Comparison of ENCODE assay signal across 1 cellular context in the genomic region with DNA sequence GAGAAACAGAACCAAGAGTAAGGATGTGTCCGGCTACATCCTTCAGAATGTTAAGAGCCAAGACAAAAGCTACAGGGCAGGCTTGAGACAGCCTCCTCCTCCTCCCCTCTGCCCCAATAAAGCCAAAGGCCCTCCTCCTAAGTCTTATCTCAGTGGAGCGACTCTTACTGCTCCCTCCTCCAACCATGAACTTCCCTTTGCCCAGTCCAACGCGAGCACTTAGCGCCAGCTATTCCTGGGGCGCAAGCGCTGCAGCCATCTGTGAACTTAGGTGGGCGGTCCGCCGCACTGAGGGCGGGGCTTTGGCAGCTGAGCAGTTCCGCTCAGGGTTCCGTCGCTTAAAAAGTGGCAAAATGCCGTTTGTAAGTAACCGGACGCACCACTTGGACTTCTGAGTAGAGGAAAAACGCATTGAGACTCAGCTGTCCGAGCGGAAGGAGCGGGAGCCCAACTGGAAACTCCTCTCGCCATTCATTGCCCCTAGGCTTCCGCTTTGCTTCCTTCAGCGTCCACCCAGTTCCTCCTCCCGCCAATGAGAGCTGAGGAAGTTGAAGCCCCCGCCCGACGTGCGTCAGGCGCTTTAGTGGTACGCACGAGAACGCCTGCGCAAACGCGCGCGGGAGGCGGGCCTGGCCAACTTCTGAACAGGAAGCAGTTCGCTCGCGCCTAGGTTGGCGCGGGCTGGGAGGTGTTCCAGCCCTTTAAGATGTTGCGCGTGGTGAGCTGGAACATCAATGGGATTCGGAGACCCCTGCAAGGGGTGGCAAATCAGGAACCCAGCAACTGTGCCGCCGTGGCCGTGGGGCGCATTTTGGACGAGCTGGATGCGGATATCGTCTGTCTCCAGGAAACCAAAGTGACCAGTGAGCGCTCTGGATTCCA.
A peak's percentile ranks its signal among the peaks of the same experiment; 100 is the strongest.
TF ChIP-seq lines count a peak whose summit lies in the region.

A gene with protein sequence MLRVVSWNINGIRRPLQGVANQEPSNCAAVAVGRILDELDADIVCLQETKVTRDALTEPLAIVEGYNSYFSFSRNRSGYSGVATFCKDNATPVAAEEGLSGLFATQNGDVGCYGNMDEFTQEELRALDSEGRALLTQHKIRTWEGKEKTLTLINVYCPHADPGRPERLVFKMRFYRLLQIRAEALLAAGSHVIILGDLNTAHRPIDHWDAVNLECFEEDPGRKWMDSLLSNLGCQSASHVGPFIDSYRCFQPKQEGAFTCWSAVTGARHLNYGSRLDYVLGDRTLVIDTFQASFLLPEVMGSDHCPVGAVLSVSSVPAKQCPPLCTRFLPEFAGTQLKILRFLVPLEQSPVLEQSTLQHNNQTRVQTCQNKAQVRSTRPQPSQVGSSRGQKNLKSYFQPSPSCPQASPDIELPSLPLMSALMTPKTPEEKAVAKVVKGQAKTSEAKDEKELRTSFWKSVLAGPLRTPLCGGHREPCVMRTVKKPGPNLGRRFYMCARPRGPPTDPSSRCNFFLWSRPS (plus strand): TSS at position 647 of the 882 bp plus-strand sequence. CDS start 60 bp downstream, at position 707.

TF ChIP-seq in HepG2, 621 proteins besides CTCF, POLR2A, EP300 and RAD21 (continued from another document and continues in another):
- TF ChIP-seq, protein P1, sequence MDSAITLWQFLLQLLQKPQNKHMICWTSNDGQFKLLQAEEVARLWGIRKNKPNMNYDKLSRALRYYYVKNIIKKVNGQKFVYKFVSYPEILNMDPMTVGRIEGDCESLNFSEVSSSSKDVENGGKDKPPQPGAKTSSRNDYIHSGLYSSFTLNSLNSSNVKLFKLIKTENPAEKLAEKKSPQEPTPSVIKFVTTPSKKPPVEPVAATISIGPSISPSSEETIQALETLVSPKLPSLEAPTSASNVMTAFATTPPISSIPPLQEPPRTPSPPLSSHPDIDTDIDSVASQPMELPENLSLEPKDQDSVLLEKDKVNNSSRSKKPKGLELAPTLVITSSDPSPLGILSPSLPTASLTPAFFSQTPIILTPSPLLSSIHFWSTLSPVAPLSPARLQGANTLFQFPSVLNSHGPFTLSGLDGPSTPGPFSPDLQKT (CRISPR knock-in tag; IDR thresholded peaks at IDR 0.05; ENCODE audit: borderline replicate concordance), result no peak
- TF ChIP-seq REL (CRISPR knock-in tag; conservative IDR thresholded peaks at IDR 0.05), result no peak
- TF ChIP-seq, protein P2, sequence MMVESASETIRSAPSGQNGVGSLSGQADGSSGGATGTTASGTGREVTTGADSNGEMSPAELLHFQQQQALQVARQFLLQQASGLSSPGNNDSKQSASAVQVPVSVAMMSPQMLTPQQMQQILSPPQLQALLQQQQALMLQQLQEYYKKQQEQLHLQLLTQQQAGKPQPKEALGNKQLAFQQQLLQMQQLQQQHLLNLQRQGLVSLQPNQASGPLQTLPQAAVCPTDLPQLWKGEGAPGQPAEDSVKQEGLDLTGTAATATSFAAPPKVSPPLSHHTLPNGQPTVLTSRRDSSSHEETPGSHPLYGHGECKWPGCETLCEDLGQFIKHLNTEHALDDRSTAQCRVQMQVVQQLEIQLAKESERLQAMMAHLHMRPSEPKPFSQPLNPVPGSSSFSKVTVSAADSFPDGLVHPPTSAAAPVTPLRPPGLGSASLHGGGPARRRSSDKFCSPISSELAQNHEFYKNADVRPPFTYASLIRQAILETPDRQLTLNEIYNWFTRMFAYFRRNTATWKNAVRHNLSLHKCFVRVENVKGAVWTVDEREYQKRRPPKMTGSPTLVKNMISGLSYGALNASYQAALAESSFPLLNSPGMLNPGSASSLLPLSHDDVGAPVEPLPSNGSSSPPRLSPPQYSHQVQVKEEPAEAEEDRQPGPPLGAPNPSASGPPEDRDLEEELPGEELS (CRISPR knock-in tag; IDR thresholded peaks at IDR 0.05), result no peak
- no peak for TF ChIP-seq ZNF703 (CRISPR knock-in tag; IDR thresholded peaks at IDR 0.05; ENCODE audit: borderline replicate concordance)
- TF ChIP-seq ZSCAN29 (CRISPR knock-in tag; conservative IDR thresholded peaks at IDR 0.05), result no peak
- TF ChIP-seq, protein P3, sequence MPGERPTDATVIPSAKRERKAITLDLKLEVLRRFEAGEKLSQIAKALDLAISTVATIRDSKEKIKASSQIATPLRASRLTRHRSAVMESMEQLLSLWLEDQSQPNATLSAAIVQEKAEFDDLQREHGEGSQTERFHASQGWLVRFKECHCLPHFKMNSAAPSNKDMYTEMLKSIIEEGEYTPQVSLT (CRISPR knock-in tag; IDR thresholded peaks at IDR 0.05; ENCODE audit: borderline replicate concordance, low read depth), result no peak
- no peak for TF ChIP-seq ERF (CRISPR knock-in tag; IDR thresholded peaks at IDR 0.05)
- TF ChIP-seq ZNF34 (CRISPR knock-in tag; IDR thresholded peaks at IDR 0.05; ENCODE audit: borderline replicate concordance), result no peak
- TF ChIP-seq, protein P4, sequence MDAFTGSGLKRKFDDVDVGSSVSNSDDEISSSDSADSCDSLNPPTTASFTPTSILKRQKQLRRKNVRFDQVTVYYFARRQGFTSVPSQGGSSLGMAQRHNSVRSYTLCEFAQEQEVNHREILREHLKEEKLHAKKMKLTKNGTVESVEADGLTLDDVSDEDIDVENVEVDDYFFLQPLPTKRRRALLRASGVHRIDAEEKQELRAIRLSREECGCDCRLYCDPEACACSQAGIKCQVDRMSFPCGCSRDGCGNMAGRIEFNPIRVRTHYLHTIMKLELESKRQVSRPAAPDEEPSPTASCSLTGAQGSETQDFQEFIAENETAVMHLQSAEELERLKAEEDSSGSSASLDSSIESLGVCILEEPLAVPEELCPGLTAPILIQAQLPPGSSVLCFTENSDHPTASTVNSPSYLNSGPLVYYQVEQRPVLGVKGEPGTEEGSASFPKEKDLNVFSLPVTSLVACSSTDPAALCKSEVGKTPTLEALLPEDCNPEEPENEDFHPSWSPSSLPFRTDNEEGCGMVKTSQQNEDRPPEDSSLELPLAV (CRISPR knock-in tag; conservative IDR thresholded peaks at IDR 0.05; ENCODE audit: low read depth), result no peak
- peak; percentile 80 for TF ChIP-seq RBFOX2 (IDR thresholded peaks at IDR 0.05; ENCODE audit: low read depth, low read length)
- no peak for TF ChIP-seq TMF1 (CRISPR knock-in tag; IDR thresholded peaks at IDR 0.05; ENCODE audit: low read depth)
- TF ChIP-seq ZNF7 (CRISPR knock-in tag; IDR thresholded peaks at IDR 0.05), result no peak
- no peak for TF ChIP-seq ZNF562 (CRISPR knock-in tag; IDR thresholded peaks at IDR 0.05; ENCODE audit: borderline replicate concordance)
- TF ChIP-seq, protein P5, sequence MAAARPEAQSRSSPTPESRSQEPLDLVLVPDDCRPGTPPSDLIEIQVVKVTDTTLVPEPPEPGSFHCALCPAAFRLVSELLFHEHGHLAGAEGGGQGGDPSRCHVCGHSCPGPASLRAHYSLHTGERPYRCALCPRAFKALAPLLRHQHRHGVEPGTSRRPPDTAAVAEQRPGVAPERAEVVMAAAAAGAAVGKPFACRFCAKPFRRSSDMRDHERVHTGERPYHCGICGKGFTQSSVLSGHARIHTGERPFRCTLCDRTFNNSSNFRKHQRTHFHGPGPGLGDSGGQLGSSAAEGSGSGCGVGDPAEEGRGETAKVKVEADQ (CRISPR knock-in tag; IDR thresholded peaks at IDR 0.05; ENCODE audit: borderline replicate concordance), result no peak
- peak; percentile 67 for TF ChIP-seq CREM (IDR thresholded peaks at IDR 0.05)
- TF ChIP-seq CREM (CRISPR knock-in tag; IDR thresholded peaks at IDR 0.05), result no peak
- TF ChIP-seq NFE2 (CRISPR knock-in tag; IDR thresholded peaks at IDR 0.05), result no peak
- no peak for TF ChIP-seq KDM5B (CRISPR knock-in tag; IDR thresholded peaks at IDR 0.05; ENCODE audit: borderline replicate concordance)
- TF ChIP-seq, protein P6, sequence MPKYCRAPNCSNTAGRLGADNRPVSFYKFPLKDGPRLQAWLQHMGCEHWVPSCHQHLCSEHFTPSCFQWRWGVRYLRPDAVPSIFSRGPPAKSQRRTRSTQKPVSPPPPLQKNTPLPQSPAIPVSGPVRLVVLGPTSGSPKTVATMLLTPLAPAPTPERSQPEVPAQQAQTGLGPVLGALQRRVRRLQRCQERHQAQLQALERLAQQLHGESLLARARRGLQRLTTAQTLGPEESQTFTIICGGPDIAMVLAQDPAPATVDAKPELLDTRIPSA (CRISPR knock-in tag; IDR thresholded peaks at IDR 0.05; ENCODE audit: borderline replicate concordance), result no peak
- TF ChIP-seq, protein P7, sequence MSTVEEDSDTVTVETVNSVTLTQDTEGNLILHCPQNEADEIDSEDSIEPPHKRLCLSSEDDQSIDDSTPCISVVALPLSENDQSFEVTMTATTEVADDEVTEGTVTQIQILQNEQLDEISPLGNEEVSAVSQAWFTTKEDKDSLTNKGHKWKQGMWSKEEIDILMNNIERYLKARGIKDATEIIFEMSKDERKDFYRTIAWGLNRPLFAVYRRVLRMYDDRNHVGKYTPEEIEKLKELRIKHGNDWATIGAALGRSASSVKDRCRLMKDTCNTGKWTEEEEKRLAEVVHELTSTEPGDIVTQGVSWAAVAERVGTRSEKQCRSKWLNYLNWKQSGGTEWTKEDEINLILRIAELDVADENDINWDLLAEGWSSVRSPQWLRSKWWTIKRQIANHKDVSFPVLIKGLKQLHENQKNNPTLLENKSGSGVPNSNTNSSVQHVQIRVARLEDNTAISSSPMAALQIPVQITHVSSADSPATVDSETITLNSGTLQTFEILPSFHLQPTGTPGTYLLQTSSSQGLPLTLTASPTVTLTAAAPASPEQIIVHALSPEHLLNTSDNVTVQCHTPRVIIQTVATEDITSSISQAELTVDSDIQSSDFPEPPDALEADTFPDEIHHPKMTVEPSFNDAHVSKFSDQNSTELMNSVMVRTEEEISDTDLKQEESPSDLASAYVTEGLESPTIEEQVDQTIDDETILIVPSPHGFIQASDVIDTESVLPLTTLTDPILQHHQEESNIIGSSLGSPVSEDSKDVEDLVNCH (CRISPR knock-in tag; IDR thresholded peaks at IDR 0.05), result no peak
- TF ChIP-seq ZNF350 (CRISPR knock-in tag; IDR thresholded peaks at IDR 0.05; ENCODE audit: borderline replicate concordance, low read depth), result no peak
- peak; percentile 34; the same call in 1 of the 2 replicates for TF ChIP-seq YEATS4 (CRISPR knock-in tag; IDR thresholded peaks at IDR 0.05; ENCODE audit: borderline replicate concordance)
- 0 out of 2 replicates have a peak, but pooled peaks have one; percentile 19 for TF ChIP-seq ZNF501 (CRISPR knock-in tag; IDR thresholded peaks at IDR 0.05)
- no peak for TF ChIP-seq SIN3B (IDR thresholded peaks at IDR 0.05; ENCODE audit: low read length)
- no peak for TF ChIP-seq ARNT2 (CRISPR knock-in tag; IDR thresholded peaks at IDR 0.05; ENCODE audit: low read depth)
- TF ChIP-seq ZNF605 (CRISPR knock-in tag; IDR thresholded peaks at IDR 0.05), result 0 out of 2 replicates have a peak, but pooled peaks have one; percentile 28
- no peak for TF ChIP-seq CBFB (CRISPR knock-in tag; IDR thresholded peaks at IDR 0.05)
- no peak for TF ChIP-seq ZFP41 (CRISPR knock-in tag; IDR thresholded peaks at IDR 0.05; ENCODE audit: borderline replicate concordance)
- TF ChIP-seq ZNF713 (CRISPR knock-in tag; IDR thresholded peaks at IDR 0.05), result no peak
- TF ChIP-seq ZNF883 (CRISPR knock-in tag; IDR thresholded peaks at IDR 0.05; ENCODE audit: not compliant biosample characterization), result no peak
- TF ChIP-seq PLRG1 (conservative IDR thresholded peaks at IDR 0.05), result no peak
- TF ChIP-seq SIX1 (CRISPR knock-in tag; IDR thresholded peaks at IDR 0.05; ENCODE audit: borderline replicate concordance), result no peak
- TF ChIP-seq RNF2 (conservative IDR thresholded peaks at IDR 0.05; ENCODE audit: low read depth), result no peak
- no peak for TF ChIP-seq CREB1 (IDR thresholded peaks at IDR 0.05)
- peak; percentile 82 for TF ChIP-seq CREB1 (CRISPR knock-in tag; IDR thresholded peaks at IDR 0.05)
- TF ChIP-seq, protein P8, sequence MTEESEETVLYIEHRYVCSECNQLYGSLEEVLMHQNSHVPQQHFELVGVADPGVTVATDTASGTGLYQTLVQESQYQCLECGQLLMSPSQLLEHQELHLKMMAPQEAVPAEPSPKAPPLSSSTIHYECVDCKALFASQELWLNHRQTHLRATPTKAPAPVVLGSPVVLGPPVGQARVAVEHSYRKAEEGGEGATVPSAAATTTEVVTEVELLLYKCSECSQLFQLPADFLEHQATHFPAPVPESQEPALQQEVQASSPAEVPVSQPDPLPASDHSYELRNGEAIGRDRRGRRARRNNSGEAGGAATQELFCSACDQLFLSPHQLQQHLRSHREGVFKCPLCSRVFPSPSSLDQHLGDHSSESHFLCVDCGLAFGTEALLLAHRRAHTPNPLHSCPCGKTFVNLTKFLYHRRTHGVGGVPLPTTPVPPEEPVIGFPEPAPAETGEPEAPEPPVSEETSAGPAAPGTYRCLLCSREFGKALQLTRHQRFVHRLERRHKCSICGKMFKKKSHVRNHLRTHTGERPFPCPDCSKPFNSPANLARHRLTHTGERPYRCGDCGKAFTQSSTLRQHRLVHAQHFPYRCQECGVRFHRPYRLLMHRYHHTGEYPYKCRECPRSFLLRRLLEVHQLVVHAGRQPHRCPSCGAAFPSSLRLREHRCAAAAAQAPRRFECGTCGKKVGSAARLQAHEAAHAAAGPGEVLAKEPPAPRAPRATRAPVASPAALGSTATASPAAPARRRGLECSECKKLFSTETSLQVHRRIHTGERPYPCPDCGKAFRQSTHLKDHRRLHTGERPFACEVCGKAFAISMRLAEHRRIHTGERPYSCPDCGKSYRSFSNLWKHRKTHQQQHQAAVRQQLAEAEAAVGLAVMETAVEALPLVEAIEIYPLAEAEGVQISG (CRISPR knock-in tag; IDR thresholded peaks at IDR 0.05), result 0 out of 2 replicates have a peak, but pooled peaks have one; percentile 7
- TF ChIP-seq ZNF460 (CRISPR knock-in tag; IDR thresholded peaks at IDR 0.05; ENCODE audit: borderline replicate concordance), result no peak
- TF ChIP-seq, protein P9, sequence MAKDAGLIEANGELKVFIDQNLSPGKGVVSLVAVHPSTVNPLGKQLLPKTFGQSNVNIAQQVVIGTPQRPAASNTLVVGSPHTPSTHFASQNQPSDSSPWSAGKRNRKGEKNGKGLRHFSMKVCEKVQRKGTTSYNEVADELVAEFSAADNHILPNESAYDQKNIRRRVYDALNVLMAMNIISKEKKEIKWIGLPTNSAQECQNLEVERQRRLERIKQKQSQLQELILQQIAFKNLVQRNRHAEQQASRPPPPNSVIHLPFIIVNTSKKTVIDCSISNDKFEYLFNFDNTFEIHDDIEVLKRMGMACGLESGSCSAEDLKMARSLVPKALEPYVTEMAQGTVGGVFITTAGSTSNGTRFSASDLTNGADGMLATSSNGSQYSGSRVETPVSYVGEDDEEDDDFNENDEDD (CRISPR knock-in tag; IDR thresholded peaks at IDR 0.05; ENCODE audit: borderline replicate concordance), result 0 out of 2 replicates have a peak, but pooled peaks have one; percentile 52
